16 cellular contexts compared by ENCODE assay signal in genomic region chr14:100096656-100097055, GRCh38. TPM values are rescaled to one million over a fixed set of nuclear protein-coding genes. Genes with fewer than 3 reads are reported as not detected.
DNase-seq lines count a peak whose midpoint lies in the region; ATAC-seq and TF ChIP-seq lines count a peak whose summit lies in the region.
"Had no signal": no experiment of that assay in that cellular context is flagged by ENCODE, and none has a peak within 500 bp of the region (broad histone marks: within the 10 kb centered on the region; RNA-seq: fewer than 3 reads in every experiment).

No MANE protein-coding gene starts in this region.

- H3K27ac Mint-ChIP-seq in CD8-positive, alpha-beta T cell: peak overlapping the region; percentile 96
- H3K27ac Mint-ChIP-seq in HFFc6: no peak overlapping the region
- H3K27ac Mint-ChIP-seq in activated naive CD8-positive, alpha-beta T cell treated with anti-CD3 and anti-CD28 coated beads, Interleukin-2, amount 10 ng/mL, durations not matched to agents 7 days and 5 days: peak overlapping the region; percentile 44
- H3K27ac Mint-ChIP-seq in type B pancreatic cell: no peak overlapping the region
- H3K27ac Mint-ChIP-seq: endodermal cell had no signal

- H3K9me3 ChIP-seq in CD8-positive, alpha-beta T cell (ENCODE audit: low read length): no peaks in the 10 kb centered on the region
- H3K9me3 ChIP-seq in aorta (ENCODE audit: control insufficient read depth, low read length): no peaks in the 10 kb centered on the region
- H3K9me3 ChIP-seq: ascending aorta had no signal

- H3K27me3 ChIP-seq in CD8-positive, alpha-beta T cell (ENCODE audit: insufficient read depth, low read length): no peaks in the 10 kb centered on the region
- no peaks in the 10 kb centered on the region for H3K27me3 ChIP-seq in foreskin keratinocyte
- H3K27me3 ChIP-seq in aorta (ENCODE audit: control insufficient read depth in 1 of 2, insufficient read depth in 2 of 2, low read length in 1 of 2): no peaks in the 10 kb centered on the region
- H3K27me3 ChIP-seq: ascending aorta had no signal

- no peak overlapping the region for H3K4me3 ChIP-seq in CD8-positive, alpha-beta T cell (ENCODE audit: low read depth, low read length)
- no peak overlapping the region for H3K4me3 ChIP-seq in aorta (ENCODE audit: low read length in 2 of 2)
- H3K4me3 ChIP-seq: ascending aorta had no signal

- ATAC-seq in CD8-positive, alpha-beta T cell: no peak
- ATAC-seq in activated naive CD8-positive, alpha-beta T cell treated with anti-CD3 and anti-CD28 coated beads, Interleukin-2, amount 10 ng/mL, durations not matched to agents 7 days and 5 days (ENCODE audit: low read depth): no peak
- peak; percentile 80 for ATAC-seq in foreskin keratinocyte
- no peak for ATAC-seq in aorta (ENCODE audit: low FRiP score)
- ATAC-seq in HG03025 (IDR thresholded peaks at IDR 0.05; ENCODE audit: low FRiP score, unreplicated experiment): no peak

- peaks cover 95% of the 10 kb centered on the region for H3K36me3 Mint-ChIP-seq in CD8-positive, alpha-beta T cell
- H3K36me3 Mint-ChIP-seq in HFFc6 (ENCODE audit: low read depth): no peaks in the 10 kb centered on the region
- H3K36me3 Mint-ChIP-seq in activated naive CD8-positive, alpha-beta T cell treated with anti-CD3 and anti-CD28 coated beads, Interleukin-2, amount 10 ng/mL, durations not matched to agents 7 days and 5 days: peaks cover 52% of the 10 kb centered on the region
- H3K36me3 Mint-ChIP-seq in type B pancreatic cell: peaks cover 25% of the 10 kb centered on the region

- CTCF ChIA-PET in CD8-positive, alpha-beta T cell (lab: Charles Lee): interaction anchor here (0.7 to 31.7 kb wide), 5 partner anchors 10 to 114 kb away, joined by 3 to 1143 read pairs (median 5); partner anchors contain the start of gene EVL

- H3K4me1 ChIP-seq in CD8-positive, alpha-beta T cell (ENCODE audit: insufficient read depth, low read length): peaks cover 98% of the 10 kb centered on the region
- H3K4me1 ChIP-seq in foreskin keratinocyte (peaks cover 10% of the 10 kb centered on the region), aorta (ENCODE audit: control insufficient read depth in 1 of 2, insufficient read depth in 2 of 2, low read length in 2 of 2) (no peaks in the 10 kb centered on the region)
- H3K4me1 ChIP-seq: ascending aorta had no signal

- POLR2A ChIA-PET in CD8-positive, alpha-beta T cell (lab: Charles Lee): interaction anchor here (0.6 to 34.9 kb wide), 3 partner anchors 12 to 41 kb away, joined by 3 to 700 read pairs (median 3); partner anchors contain the start of gene EVL
- POLR2A ChIA-PET in activated naive CD8-positive, alpha-beta T cell treated with anti-CD3 and anti-CD28 coated beads, Interleukin-2, amount 10 ng/mL, durations not matched to agents 7 days and 5 days (lab: Charles Lee): interaction anchor here (1.3 to 2.6 kb wide), 4 partner anchors 10 to 30 kb away, joined by 4 to 8 read pairs (median 4); no protein-coding TSS in a partner anchor

- intact Hi-C loops in CD8-positive, alpha-beta T cell (cut with DNase I, micrococcal nuclease): no loop called here
- intact Hi-C loops in aorta (cut with DNase I): no loop called here

- 86 to 88% methylated on average over 3 of the region's 3 CpGs for WGBS in aorta, 2 donors

- peaks cover 94% of the 10 kb centered on the region for H3K4me1 Mint-ChIP-seq in CD8-positive, alpha-beta T cell (ENCODE audit: low read depth)
- H3K4me1 Mint-ChIP-seq in HFFc6 (ENCODE audit: low read depth) (peaks cover 14% of the 10 kb centered on the region; the same call in 1 of the 2 replicates), type B pancreatic cell (ENCODE audit: unreplicated experiment) (no peaks in the 10 kb centered on the region)
- H3K4me1 Mint-ChIP-seq in activated naive CD8-positive, alpha-beta T cell treated with anti-CD3 and anti-CD28 coated beads, Interleukin-2, amount 10 ng/mL, durations not matched to agents 7 days and 5 days: peaks cover 79% of the 10 kb centered on the region
- H3K4me1 Mint-ChIP-seq: endodermal cell had no signal

- H3K36me3 ChIP-seq in CD8-positive, alpha-beta T cell (ENCODE audit: insufficient read depth, low read length): peaks cover 70% of the 10 kb centered on the region
- H3K36me3 ChIP-seq in aorta (ENCODE audit: control insufficient read depth in 1 of 2, insufficient read depth in 2 of 2, low read length in 1 of 2): no peaks in the 10 kb centered on the region

- TF ChIP-seq CTCF in CD8-positive, alpha-beta T cell (IDR thresholded peaks at IDR 0.05): no peak
- TF ChIP-seq CTCF in HFFc6 (IDR thresholded peaks at IDR 0.05): no peak
- no peak for TF ChIP-seq CTCF in foreskin keratinocyte (conservative IDR thresholded peaks at IDR 0.05)
- no peak for TF ChIP-seq CTCF in type B pancreatic cell (conservative IDR thresholded peaks at IDR 0.05)

- no peaks in the 10 kb centered on the region for H3K9me3 Mint-ChIP-seq in CD8-positive, alpha-beta T cell
- H3K9me3 Mint-ChIP-seq in HFFc6 (no peaks in the 10 kb centered on the region), type B pancreatic cell (no peaks in the 10 kb centered on the region)
- H3K9me3 Mint-ChIP-seq in activated naive CD8-positive, alpha-beta T cell treated with anti-CD3 and anti-CD28 coated beads, Interleukin-2, amount 10 ng/mL, durations not matched to agents 7 days and 5 days: no peaks in the 10 kb centered on the region
- H3K9me3 Mint-ChIP-seq: endodermal cell had no signal

- no peak overlapping the region for H3K27ac ChIP-seq in CD8-positive, alpha-beta T cell (ENCODE audit: low read depth, low read length)
- H3K27ac ChIP-seq in foreskin keratinocyte: no peak overlapping the region
- H3K27ac ChIP-seq in aorta (ENCODE audit: low read depth in 1 of 2, low read length in 2 of 2): no peak overlapping the region
- H3K27ac ChIP-seq: ascending aorta had no signal

- H3K4me3 Mint-ChIP-seq in CD8-positive, alpha-beta T cell: peak overlapping the region; percentile 33
- H3K4me3 Mint-ChIP-seq in HFFc6 (no peak overlapping the region), type B pancreatic cell (no peak overlapping the region)
- H3K4me3 Mint-ChIP-seq in activated naive CD8-positive, alpha-beta T cell treated with anti-CD3 and anti-CD28 coated beads, Interleukin-2, amount 10 ng/mL, durations not matched to agents 7 days and 5 days: peak overlapping the region; percentile 15
- H3K4me3 Mint-ChIP-seq: endodermal cell had no signal

- H3K27me3 Mint-ChIP-seq in CD8-positive, alpha-beta T cell (ENCODE audit: low read depth): no peaks in the 10 kb centered on the region
- H3K27me3 Mint-ChIP-seq in HFFc6 (ENCODE audit: insufficient read depth) (peaks cover 14% of the 10 kb centered on the region), type B pancreatic cell (no peaks in the 10 kb centered on the region)
- no peaks in the 10 kb centered on the region for H3K27me3 Mint-ChIP-seq in activated naive CD8-positive, alpha-beta T cell treated with anti-CD3 and anti-CD28 coated beads, Interleukin-2, amount 10 ng/mL, durations not matched to agents 7 days and 5 days

- no peak for DNase-seq in CD8-positive, alpha-beta T cell
- peak; percentile 19 for DNase-seq in HFFc6
- DNase-seq in activated naive CD8-positive, alpha-beta T cell treated with anti-CD3 and anti-CD28 coated beads, Interleukin-2, amount 10 ng/mL, durations not matched to agents 7 days and 5 days: no peak
- DNase-seq in foreskin keratinocyte: peak; percentile 59 to 75
- no peak for DNase-seq in aorta
- no peak for DNase-seq in type B pancreatic cell (ENCODE audit: extremely low spot score, unreplicated experiment)
- no peak for DNase-seq in NCI-H1105 treated with DMSO at 0.1 percent for 48 hours (lab: John Stamatoyannopoulos, UW)
- DNase-seq: activated CD4-positive, alpha-beta T cell treated with anti-CD3 and anti-CD28 coated beads, Interleukin-2, amount 50 U/mL, for 4 hours; Calu3; endodermal cell; mesenchymal stem cell; MM.1S; NCI-H2227 treated with DMSO at 0.1 percent for 48 hours; small intestine had no signal

RNA-seq across cellular contexts. Expression of gene EVL, which starts 31.4 kb away (rescaled TPM):
- 100 to 1,000 TPM; 573 to 578 TPM for total RNA-seq in CD8-positive, alpha-beta T cell
- 1 to 10 TPM; 1.2 to 4.8 (median 2.0) TPM for total RNA-seq in HFFc6 (2021; fragmentation: NEBNext Ultra II Directional; extraction: Animal tissue kit (Norgen Biotek cat#: 25700))
- 1,000 to 10,000 TPM; 1,124 to 1,144 TPM for total RNA-seq in activated naive CD8-positive, alpha-beta T cell treated with anti-CD3 and anti-CD28 coated beads, Interleukin-2, amount 10 ng/mL, durations not matched to agents 7 days and 5 days
- total RNA-seq in foreskin keratinocyte (16.9 and 17.0 TPM in 2 replicates), aorta (100 to 1,000 TPM in 1 of 2 donors, 10 to 100 TPM in 1; 34.2 to 133 TPM), type B pancreatic cell (ENCODE audit: low replicate concordance) (66.3 and 159 TPM in 2 replicates)
- polyA plus RNA-seq in foreskin keratinocyte (16.8 and 20.6 TPM in 2 replicates), aorta (10 to 100 TPM; 21.3 to 77.2 TPM)

Comparison
In these comparisons a context has a peak if more than half of its experiments do, and no peak if none do; other contexts are left out.
1. DNase-seq: peak in HFFc6 (single experiment) and foreskin keratinocyte (2 of 2); none in CD8-positive, alpha-beta T cell (0 of 7), activated naive CD8-positive, alpha-beta T cell treated with anti-CD3 and anti-CD28 coated beads, Interleukin-2, amount 10 ng/mL, durations not matched to agents 7 days and 5 days (single experiment), aorta (0 of 2), type B pancreatic cell (single experiment) and NCI-H1105 treated with DMSO at 0.1 percent for 48 hours (single experiment).
2. H3K27ac Mint-ChIP-seq: peak in CD8-positive, alpha-beta T cell (single experiment) and activated naive CD8-positive, alpha-beta T cell treated with anti-CD3 and anti-CD28 coated beads, Interleukin-2, amount 10 ng/mL, durations not matched to agents 7 days and 5 days (single experiment); none in HFFc6 (single experiment) and type B pancreatic cell (single experiment).
3. H3K4me3 Mint-ChIP-seq: peak in CD8-positive, alpha-beta T cell (single experiment) and activated naive CD8-positive, alpha-beta T cell treated with anti-CD3 and anti-CD28 coated beads, Interleukin-2, amount 10 ng/mL, durations not matched to agents 7 days and 5 days (single experiment); none in HFFc6 (single experiment) and type B pancreatic cell (single experiment).